In genomic region chr5:69217154-69217731, GRCh38 we compare ENCODE assay signal across 1 cellular context.
TF ChIP-seq lines count a peak whose summit lies in the region.

No MANE protein-coding gene starts in this region.

TF ChIP-seq in IMR-90, 13 proteins besides CTCF, POLR2A, EP300 and RAD21:
- no peak for TF ChIP-seq ELK1 (IDR thresholded peaks at IDR 0.05; ENCODE audit: borderline replicate concordance, low read depth, low read length)
- no peak for TF ChIP-seq MAFK (IDR thresholded peaks at IDR 0.05; ENCODE audit: low read depth, low read length)
- TF ChIP-seq CHD1 (IDR thresholded peaks at IDR 0.05; ENCODE audit: low read depth, low read length), result no peak
- TF ChIP-seq RFX5 (IDR thresholded peaks at IDR 0.05; ENCODE audit: low read depth, low read length), result no peak
- TF ChIP-seq MAZ (IDR thresholded peaks at IDR 0.05; ENCODE audit: borderline replicate concordance, low read depth, low read length), result no peak
- no peak; the same call in 1 of the 2 replicates for TF ChIP-seq MXI1 (IDR thresholded peaks at IDR 0.05; ENCODE audit: borderline replicate concordance, low read depth, low read length)
- no peak for TF ChIP-seq SMC3 (IDR thresholded peaks at IDR 0.05; ENCODE audit: low read depth, low read length)
- no peak for TF ChIP-seq CEBPB (IDR thresholded peaks at IDR 0.05; ENCODE audit: low read depth, low read length)
- TF ChIP-seq BHLHE40 (IDR thresholded peaks at IDR 0.05; ENCODE audit: low read depth, low read length), result no peak
- TF ChIP-seq USF2 (IDR thresholded peaks at IDR 0.05; ENCODE audit: low read depth, low read length), result no peak
- TF ChIP-seq FOS (IDR thresholded peaks at IDR 0.05; ENCODE audit: low read depth, low read length), result no peak
- no peak for TF ChIP-seq NFE2L2 (IDR thresholded peaks at IDR 0.05; ENCODE audit: low read depth, low read length)
- no peak for TF ChIP-seq RCOR1 (IDR thresholded peaks at IDR 0.05; ENCODE audit: insufficient replicate concordance, low read length)
